8 cellular contexts compared by ENCODE assay signal in genomic region chr5:116557669-116558271, GRCh38. TPM values are rescaled to one million over a fixed set of nuclear protein-coding genes. Genes with fewer than 3 reads are reported as not detected.
DNase-seq lines count a peak whose midpoint lies in the region; ATAC-seq, FAIRE-seq and TF ChIP-seq lines count a peak whose summit lies in the region.

No MANE protein-coding gene starts in this region.

- H3K79me2 ChIP-seq in DND-41 (ENCODE audit: insufficient read depth, low read length): no peaks in the 10 kb centered on the region

- H3K27me3 Mint-ChIP-seq in HFFc6 (ENCODE audit: insufficient read depth) (peaks cover 4% of the 10 kb centered on the region), natural killer cell (ENCODE audit: low read depth in 2 of 2) (no peaks in the 10 kb centered on the region)
- no peaks in the 10 kb centered on the region for H3K27me3 Mint-ChIP-seq in activated CD8-positive, alpha-beta T cell treated with anti-CD3 and anti-CD28 coated beads for 36 hours

- H3K36me3 Mint-ChIP-seq in HFFc6 (ENCODE audit: low read depth) (no peaks in the 10 kb centered on the region), natural killer cell (no peaks in the 10 kb centered on the region)
- no peaks in the 10 kb centered on the region for H3K36me3 Mint-ChIP-seq in activated CD8-positive, alpha-beta T cell treated with anti-CD3 and anti-CD28 coated beads for 36 hours (ENCODE audit: low read depth)

- no peak overlapping the region for H3K4me3 Mint-ChIP-seq in HFFc6
- no peak overlapping the region for H3K4me3 Mint-ChIP-seq in natural killer cell
- H3K4me3 Mint-ChIP-seq in activated CD8-positive, alpha-beta T cell treated with anti-CD3 and anti-CD28 coated beads for 36 hours: no peak overlapping the region

- 16 to 33% (median 23%) methylated on average over 5 of the region's 5 CpGs for WGBS in small intestine, 3 donors

- no peak overlapping the region for H3K4me2 ChIP-seq in DND-41 (ENCODE audit: insufficient read depth, low read length)

- no peaks in the 10 kb centered on the region for H4K20me1 ChIP-seq in DND-41 (ENCODE audit: insufficient read depth, low read length)

- no peak overlapping the region for H3K27ac ChIP-seq in DND-41 (ENCODE audit: low read length)
- H3K27ac ChIP-seq in WERI-Rb-1: no peak overlapping the region
- no peak overlapping the region for H3K27ac ChIP-seq in small intestine (ENCODE audit: low read depth in 1 of 2, low read length in 1 of 2)

- FAIRE-seq in small intestine (lab: Jason Lieb, UNC): no peak

- no peak overlapping the region for H2AFZ ChIP-seq in DND-41 (ENCODE audit: low read depth, low read length)

- no peaks in the 10 kb centered on the region for H3K27me3 ChIP-seq in DND-41 (ENCODE audit: insufficient read depth, low read length, poor library complexity)
- no peaks in the 10 kb centered on the region for H3K27me3 ChIP-seq in WERI-Rb-1 (ENCODE audit: insufficient read depth, low read depth, severe bottlenecking)
- H3K27me3 ChIP-seq in small intestine (ENCODE audit: control insufficient read depth in 2 of 2, insufficient read depth in 2 of 2, low read length in 2 of 2): no peaks in the 10 kb centered on the region

- H3K4me3 ChIP-seq in DND-41 (ENCODE audit: low read depth in 1 of 2, low read length in 2 of 2) (no peak overlapping the region), WERI-Rb-1 (ENCODE audit: low read depth, low read length) (no peak overlapping the region), small intestine (ENCODE audit: low read depth in 1 of 2, low read length in 2 of 2) (no peak overlapping the region)

- CTCF ChIA-PET in activated CD8-positive, alpha-beta T cell treated with anti-CD3 and anti-CD28 coated beads for 36 hours (lab: Charles Lee): interaction anchor here (0.6 to 1.5 kb wide), 4 partner anchors 19 to 421 kb away, joined by 3 to 5 read pairs (median 4); no protein-coding TSS in a partner anchor

- no peaks in the 10 kb centered on the region for H3K9me3 Mint-ChIP-seq in HFFc6
- no peaks in the 10 kb centered on the region for H3K9me3 Mint-ChIP-seq in natural killer cell
- H3K9me3 Mint-ChIP-seq in activated CD8-positive, alpha-beta T cell treated with anti-CD3 and anti-CD28 coated beads for 36 hours: no peaks in the 10 kb centered on the region

- H3K36me3 ChIP-seq in DND-41 (ENCODE audit: insufficient read depth, low read length) (no peaks in the 10 kb centered on the region), WERI-Rb-1 (no peaks in the 10 kb centered on the region), small intestine (ENCODE audit: control insufficient read depth in 2 of 2, insufficient read depth in 2 of 2, low read length in 2 of 2) (no peaks in the 10 kb centered on the region)

- H3K4me1 ChIP-seq in DND-41 (ENCODE audit: insufficient read depth, low read length) (no peaks in the 10 kb centered on the region), small intestine (ENCODE audit: control insufficient read depth in 2 of 2, insufficient read depth in 1 of 2, low read depth in 1 of 2, low read length in 1 of 2) (peaks cover 0 to 7% of the 10 kb centered on the region in 2 donors)

- TF ChIP-seq CTCF in DND-41 (IDR thresholded peaks at IDR 0.05; ENCODE audit: borderline replicate concordance, extremely low read depth, low read length, poor library complexity, severe bottlenecking) (peak; percentile 61), HFFc6 (IDR thresholded peaks at IDR 0.05) (peak; percentile 76), WERI-Rb-1 (IDR thresholded peaks at IDR 0.05; ENCODE audit: low read depth, low read length) (peak; percentile 43; the same call in 1 of the 2 replicates), natural killer cell (IDR thresholded peaks at IDR 0.05) (no peak)
- TF ChIP-seq CTCF in activated CD8-positive, alpha-beta T cell treated with anti-CD3 and anti-CD28 coated beads for 36 hours (IDR thresholded peaks at IDR 0.05): no peak

- no peak for DNase-seq in DND-41
- peak; percentile 6 for DNase-seq in HFFc6
- peak; percentile 13 for DNase-seq in WERI-Rb-1
- DNase-seq in left kidney (ENCODE audit: low read depth, low spot score): peak; percentile 45
- DNase-seq in natural killer cell: no peak
- no peak for DNase-seq in activated CD8-positive, alpha-beta T cell treated with anti-CD3 and anti-CD28 coated beads for 36 hours
- no peak for DNase-seq in GF-D8 (lab: John Stamatoyannopoulos, UW)
- DNase-seq in small intestine: no peak

- H3K4me1 Mint-ChIP-seq in HFFc6 (ENCODE audit: low read depth) (no peaks in the 10 kb centered on the region), natural killer cell (no peaks in the 10 kb centered on the region)
- H3K4me1 Mint-ChIP-seq in activated CD8-positive, alpha-beta T cell treated with anti-CD3 and anti-CD28 coated beads for 36 hours (ENCODE audit: low read depth): no peaks in the 10 kb centered on the region

- POLR2A ChIA-PET in activated CD8-positive, alpha-beta T cell treated with anti-CD3 and anti-CD28 coated beads for 36 hours (lab: Charles Lee): no interaction called here

- intact Hi-C loops in natural killer cell (cut with micrococcal nuclease): no loop called here
- intact Hi-C loops in activated CD8-positive, alpha-beta T cell treated with anti-CD3 and anti-CD28 coated beads for 36 hours (cut with micrococcal nuclease): no loop called here

- H3K9me3 ChIP-seq in DND-41 (ENCODE audit: insufficient read depth, low read length, severe bottlenecking) (no peaks in the 10 kb centered on the region), WERI-Rb-1 (ENCODE audit: severe bottlenecking) (no peaks in the 10 kb centered on the region), small intestine (ENCODE audit: control insufficient read depth, low read depth) (no peaks in the 10 kb centered on the region)

- H3K27ac Mint-ChIP-seq in HFFc6: no peak overlapping the region
- no peak overlapping the region for H3K27ac Mint-ChIP-seq in natural killer cell
- H3K27ac Mint-ChIP-seq in activated CD8-positive, alpha-beta T cell treated with anti-CD3 and anti-CD28 coated beads for 36 hours: no peak overlapping the region

- ATAC-seq in DND-41 (ENCODE audit: insufficient read depth, low read depth) (no peak), natural killer cell (no peak)
- ATAC-seq in activated CD8-positive, alpha-beta T cell treated with anti-CD3 and anti-CD28 coated beads for 36 hours: no peak

- no peak overlapping the region for H3K9ac ChIP-seq in DND-41 (ENCODE audit: low read depth, low read length)

RNA-seq across cellular contexts. Expression of gene SEMA6A, which starts 16.9 kb away (rescaled TPM):
- total RNA-seq in HFFc6 (2021; fragmentation: NEBNext Ultra II Directional; extraction: Animal tissue kit (Norgen Biotek cat#: 25700)): under 1 TPM; 0.20 to 0.76 (median 0.44) TPM
- total RNA-seq in natural killer cell: not detected
- not detected for total RNA-seq in activated CD8-positive, alpha-beta T cell treated with anti-CD3 and anti-CD28 coated beads for 36 hours
- polyA plus RNA-seq in small intestine: 10 to 100 TPM; 12.9 to 13.5 (median 13.2) TPM

Comparison
In these comparisons a context has a peak if more than half of its experiments do, and no peak if none do; other contexts are left out.
1. DNase-seq: peak in HFFc6 (single experiment), WERI-Rb-1 (single experiment) and left kidney (single experiment); none in DND-41 (single experiment), natural killer cell (single experiment), activated CD8-positive, alpha-beta T cell treated with anti-CD3 and anti-CD28 coated beads for 36 hours (single experiment), GF-D8 (single experiment) and small intestine (single experiment).
2. CTCF ChIP-seq: peak in DND-41 (single experiment), HFFc6 (single experiment) and WERI-Rb-1 (single experiment); none in natural killer cell (single experiment) and activated CD8-positive, alpha-beta T cell treated with anti-CD3 and anti-CD28 coated beads for 36 hours (single experiment).